In the genomic region with DNA sequence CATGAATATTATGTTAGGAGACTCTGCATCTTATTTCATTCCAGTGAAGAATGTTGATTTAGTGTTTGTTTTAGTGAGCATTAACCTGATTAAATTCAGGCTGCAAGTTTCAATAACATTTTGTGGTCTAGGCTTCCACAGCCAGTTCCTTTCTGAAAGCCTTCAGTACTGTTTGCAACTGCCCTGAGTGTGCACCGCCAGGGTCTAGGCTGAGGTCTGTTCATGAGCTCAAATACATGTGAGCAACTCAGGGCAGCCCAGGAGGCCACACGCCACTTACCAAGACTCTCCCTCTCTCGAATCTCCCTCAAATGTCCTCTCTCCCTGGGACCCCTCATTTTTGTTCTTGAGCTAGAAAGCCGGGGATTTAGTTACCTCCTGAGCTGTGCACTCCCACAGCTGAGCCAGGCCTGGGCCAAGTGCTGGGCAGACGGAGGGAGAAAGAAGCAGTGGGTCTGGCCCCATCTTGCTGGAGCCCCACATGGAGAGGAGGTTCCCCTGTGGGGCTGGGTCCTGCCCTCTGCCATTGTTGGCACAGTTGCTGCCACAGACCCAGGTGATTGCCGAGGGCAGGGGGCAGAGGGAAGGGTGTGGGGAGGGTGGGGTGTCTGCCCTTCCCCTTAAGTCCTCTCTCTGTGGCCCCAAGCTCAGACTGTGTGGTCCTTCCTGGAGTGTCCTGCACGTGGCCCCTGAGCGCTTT, we compare ENCODE assay signal across 15 cellular contexts.
"Had no signal": no experiment of that assay in that cellular context is flagged by ENCODE, and none has a peak within 500 bp of the region (broad histone marks: within the 10 kb centered on the region; RNA-seq: fewer than 3 reads in every experiment).

No MANE protein-coding gene starts in this region.

- H3K36me3 Mint-ChIP-seq: activated naive CD8-positive, alpha-beta T cell treated with anti-CD3 and anti-CD28 coated beads, Interleukin-2, amount 10 ng/mL, durations not matched to agents 7 days and 5 days; brain had no signal

- H3K4me1 Mint-ChIP-seq: brain had no signal

- H3K9me3 ChIP-seq: suprapubic skin had no signal

- H3K9me3 Mint-ChIP-seq: activated naive CD8-positive, alpha-beta T cell treated with anti-CD3 and anti-CD28 coated beads, Interleukin-2, amount 10 ng/mL, durations not matched to agents 7 days and 5 days; brain had no signal

- DNase-seq: activated CD4-positive, alpha-beta memory T cell treated with anti-CD3 and anti-CD28 coated beads, Interleukin-2, amount 10 ng/mL, durations not matched to agents 7 days and 5 days; activated CD4-positive, alpha-beta T cell treated with anti-CD3 and anti-CD28 coated beads for 48 hours; activated CD4-positive, CD25-positive, alpha-beta regulatory T cell; activated naive CD8-positive, alpha-beta T cell treated with anti-CD3 and anti-CD28 coated beads, Interleukin-2, amount 10 ng/mL, durations not matched to agents 7 days and 5 days; amygdala; central memory CD4-positive, alpha-beta T cell; left ventricle myocardium superior; occipital lobe; retina; stimulated activated naive CD8-positive, alpha-beta T cell treated with anti-CD3 and anti-CD28 coated beads, Interleukin-15, amount 100 ng/mL, for 72 hours; T-helper 1 cell; T-helper 9 cell; trophoblast cell had no signal

- H3K4me1 ChIP-seq: suprapubic skin had no signal

- H3K4me3 Mint-ChIP-seq: activated CD4-positive, alpha-beta memory T cell treated with anti-CD3 and anti-CD28 coated beads, Interleukin-2, amount 10 ng/mL, durations not matched to agents 7 days and 5 days; activated naive CD8-positive, alpha-beta T cell treated with anti-CD3 and anti-CD28 coated beads, Interleukin-2, amount 10 ng/mL, durations not matched to agents 7 days and 5 days; brain; stimulated activated naive CD8-positive, alpha-beta T cell treated with anti-CD3 and anti-CD28 coated beads, Interleukin-15, amount 100 ng/mL, for 72 hours had no signal

- H3K4me3 ChIP-seq: suprapubic skin had no signal

- ATAC-seq: left ventricle myocardium superior; stimulated activated naive CD8-positive, alpha-beta T cell treated with anti-CD3 and anti-CD28 coated beads, Interleukin-15, amount 100 ng/mL, for 72 hours had no signal

- H3K27me3 ChIP-seq: suprapubic skin had no signal

- H3K36me3 ChIP-seq: suprapubic skin had no signal

- H3K27ac ChIP-seq: suprapubic skin had no signal
